ENCODE assay signal across 28 cellular contexts in the genomic region with DNA sequence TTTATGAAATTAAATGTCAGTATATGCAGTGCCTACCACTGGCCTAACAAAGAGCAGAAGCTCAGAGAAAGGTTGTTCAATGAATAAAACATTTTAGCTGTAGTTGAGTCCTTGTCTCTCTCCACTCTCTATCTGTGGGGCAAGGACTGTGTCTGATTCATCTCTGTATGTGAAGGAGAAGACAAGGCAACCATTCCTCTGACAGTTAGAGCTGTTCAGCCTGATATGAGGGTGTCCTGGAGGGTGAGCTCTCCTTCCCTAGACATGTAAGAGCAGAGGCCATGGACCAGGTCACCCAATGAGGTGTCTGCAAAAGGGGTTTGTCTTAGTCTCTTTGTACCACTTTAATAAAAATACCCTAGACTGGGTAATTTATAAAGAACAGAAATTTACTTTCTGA. TPM values are rescaled to one million over a fixed set of nuclear protein-coding genes. Genes with fewer than 3 reads are reported as not detected.
"Had no signal": no experiment of that assay in that cellular context is flagged by ENCODE, and none has a peak within 500 bp of the region (broad histone marks: within the 10 kb centered on the region; RNA-seq: fewer than 3 reads in every experiment).

No MANE protein-coding gene starts in this region.

- H3K4me3 ChIP-seq: cardiac muscle cell had no signal

- DNase-seq: activated CD4-positive, alpha-beta T cell treated with anti-CD3 and anti-CD28 coated beads for 48 hours; activated CD4-positive, alpha-beta T cell treated with anti-CD3 and anti-CD28 coated beads, Interleukin-2, amount 50 U/mL, for 4 hours; activated CD4-positive, CD25-positive, alpha-beta regulatory T cell treated with anti-CD3 and anti-CD28 coated beads, Interleukin-2, amount 50 U/mL, for 72 hours; activated CD8-positive, alpha-beta memory T cell treated with anti-CD3 and anti-CD28 coated beads, Interleukin-2, amount 10 ng/mL, durations not matched to agents 7 days and 5 days; activated CD8-positive, alpha-beta T cell treated with anti-CD3 and anti-CD28 coated beads, Interleukin-2, amount 10 ng/mL, durations not matched to agents 7 days and 5 days; activated gamma-delta T cell treated with Interleukin-2 at 50 U/mL for 16 hours; activated naive CD4-positive, alpha-beta T cell treated with anti-CD3 and anti-CD28 coated beads, Interleukin-2, amount 10 ng/mL, durations not matched to agents 7 days and 5 days; activated naive CD8-positive, alpha-beta T cell treated with anti-CD3 and anti-CD28 coated beads for 36 hours; activated T-cell treated with anti-CD3 and anti-CD28 coated beads, Interleukin-2, amount 50 U/mL, for 4 hours; brain microvascular endothelial cell; KG1; NCI-H1092; NCI-H2029; NCI-H2107; NCI-H2171 treated with DMSO at 0.1 percent for 48 hours; NCI-H226; NCI-H526 treated with DMSO at 0.1 percent for 48 hours; NCI-H82; SIG-M5; T-helper 17 cell; T-helper 9 cell had no signal

- H3K36me3 ChIP-seq: brain microvascular endothelial cell, cardiac muscle cell had no signal

- H3K27ac ChIP-seq: brain microvascular endothelial cell, cardiac muscle cell had no signal

- ATAC-seq: activated CD8-positive, alpha-beta memory T cell treated with anti-CD3 and anti-CD28 coated beads, Interleukin-2, amount 10 ng/mL, durations not matched to agents 7 days and 5 days; activated CD8-positive, alpha-beta T cell treated with anti-CD3 and anti-CD28 coated beads, Interleukin-2, amount 10 ng/mL, durations not matched to agents 7 days and 5 days; activated T-cell treated with anti-CD3 and anti-CD28 coated beads, Interleukin-2, amount 50 U/mL, for 4 hours; T-helper 17 cell; WTC11 had no signal

RNA-seq across cellular contexts. Expression of gene PDZK1IP1, which starts 4.5 kb away (rescaled TPM):
- total RNA-seq: activated CD8-positive, alpha-beta memory T cell treated with anti-CD3 and anti-CD28 coated beads, Interleukin-2, amount 10 ng/mL, durations not matched to agents 7 days and 5 days; activated CD8-positive, alpha-beta T cell treated with anti-CD3 and anti-CD28 coated beads, Interleukin-2, amount 10 ng/mL, durations not matched to agents 7 days and 5 days; activated naive CD8-positive, alpha-beta T cell treated with anti-CD3 and anti-CD28 coated beads for 36 hours; activated T-cell treated with anti-CD3 and anti-CD28 coated beads, Interleukin-2, amount 50 U/mL, for 4 hours; cardiac muscle cell; LHCN-M2; NCI-H460; OCI-LY7; RPMI7951; WTC11 had no signal
- polyA plus RNA-seq: cardiac muscle cell had no signal

RNA-seq across cellular contexts. Expression of gene TAL1, which starts 37.7 kb away (rescaled TPM):
- total RNA-seq: activated CD8-positive, alpha-beta memory T cell treated with anti-CD3 and anti-CD28 coated beads, Interleukin-2, amount 10 ng/mL, durations not matched to agents 7 days and 5 days; activated CD8-positive, alpha-beta T cell treated with anti-CD3 and anti-CD28 coated beads, Interleukin-2, amount 10 ng/mL, durations not matched to agents 7 days and 5 days; activated naive CD8-positive, alpha-beta T cell treated with anti-CD3 and anti-CD28 coated beads for 36 hours; LHCN-M2; M059J; NCI-H460; OCI-LY7; RPMI7951 had no signal

RNA-seq across cellular contexts. Expression of gene CYP4A22, which starts 57.1 kb away (rescaled TPM):
- total RNA-seq: activated CD8-positive, alpha-beta memory T cell treated with anti-CD3 and anti-CD28 coated beads, Interleukin-2, amount 10 ng/mL, durations not matched to agents 7 days and 5 days; activated CD8-positive, alpha-beta T cell treated with anti-CD3 and anti-CD28 coated beads, Interleukin-2, amount 10 ng/mL, durations not matched to agents 7 days and 5 days; activated naive CD8-positive, alpha-beta T cell treated with anti-CD3 and anti-CD28 coated beads for 36 hours; activated T-cell treated with anti-CD3 and anti-CD28 coated beads, Interleukin-2, amount 50 U/mL, for 4 hours; cardiac muscle cell; LHCN-M2; M059J; NCI-H460; OCI-LY7; RPMI7951; T-helper 17 cell; WTC11 had no signal
- polyA plus RNA-seq: cardiac muscle cell had no signal
